1 cellular context compared by ENCODE assay signal in the genomic region with DNA sequence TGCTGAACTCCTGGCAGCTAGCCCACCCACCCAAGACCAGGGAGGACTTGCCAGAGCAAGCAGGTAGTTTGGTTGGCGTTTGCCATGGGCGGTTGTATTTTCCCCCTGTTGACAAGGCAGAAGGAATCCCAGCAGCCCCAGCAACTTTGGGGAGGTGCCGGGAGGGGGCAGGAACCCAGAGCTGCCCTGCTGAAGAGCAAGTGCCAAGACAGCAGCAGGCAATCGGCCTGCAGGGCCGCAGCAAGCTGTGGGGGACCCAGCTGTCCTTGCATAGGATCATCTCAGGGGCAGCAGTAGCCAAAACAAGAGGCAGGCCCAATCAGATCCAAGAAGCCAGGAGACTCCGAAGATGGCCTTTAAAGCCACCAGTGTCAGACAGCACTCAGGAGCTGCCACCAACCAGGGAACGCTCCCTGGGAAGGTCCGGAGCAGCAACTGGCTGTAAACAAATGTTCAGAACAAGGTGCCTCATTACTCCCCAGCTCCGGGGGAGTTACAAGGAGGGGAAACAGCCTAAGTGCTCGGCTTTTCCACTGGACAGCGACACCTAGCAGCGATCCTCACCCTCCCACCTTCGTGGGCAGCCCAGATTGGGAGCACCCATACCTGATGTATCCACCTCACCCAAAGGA.
TF ChIP-seq lines count a peak whose summit lies in the region.

No MANE protein-coding gene starts in this region.

TF ChIP-seq in K562, 482 proteins besides CTCF, POLR2A, EP300 and RAD21 (continued from another document):
- TF ChIP-seq, protein P1, sequence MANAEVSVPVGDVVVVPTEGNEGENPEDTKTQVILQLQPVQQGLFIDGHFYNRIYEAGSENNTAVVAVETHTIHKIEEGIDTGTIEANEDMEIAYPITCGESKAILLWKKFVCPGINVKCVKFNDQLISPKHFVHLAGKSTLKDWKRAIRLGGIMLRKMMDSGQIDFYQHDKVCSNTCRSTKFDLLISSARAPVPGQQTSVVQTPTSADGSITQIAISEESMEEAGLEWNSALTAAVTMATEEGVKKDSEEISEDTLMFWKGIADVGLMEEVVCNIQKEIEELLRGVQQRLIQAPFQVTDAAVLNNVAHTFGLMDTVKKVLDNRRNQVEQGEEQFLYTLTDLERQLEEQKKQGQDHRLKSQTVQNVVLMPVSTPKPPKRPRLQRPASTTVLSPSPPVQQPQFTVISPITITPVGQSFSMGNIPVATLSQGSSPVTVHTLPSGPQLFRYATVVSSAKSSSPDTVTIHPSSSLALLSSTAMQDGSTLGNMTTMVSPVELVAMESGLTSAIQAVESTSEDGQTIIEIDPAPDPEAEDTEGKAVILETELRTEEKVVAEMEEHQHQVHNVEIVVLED (CRISPR knock-in tag; IDR thresholded peaks at IDR 0.05) = no peak
- no peak for TF ChIP-seq NFE2 (IDR thresholded peaks at IDR 0.05; ENCODE audit: low read depth)
- no peak for TF ChIP-seq ZNF134 (CRISPR knock-in tag; conservative IDR thresholded peaks at IDR 0.05)
- TF ChIP-seq ZNF778 (CRISPR knock-in tag; IDR thresholded peaks at IDR 0.05) = no peak
- TF ChIP-seq, protein P2, sequence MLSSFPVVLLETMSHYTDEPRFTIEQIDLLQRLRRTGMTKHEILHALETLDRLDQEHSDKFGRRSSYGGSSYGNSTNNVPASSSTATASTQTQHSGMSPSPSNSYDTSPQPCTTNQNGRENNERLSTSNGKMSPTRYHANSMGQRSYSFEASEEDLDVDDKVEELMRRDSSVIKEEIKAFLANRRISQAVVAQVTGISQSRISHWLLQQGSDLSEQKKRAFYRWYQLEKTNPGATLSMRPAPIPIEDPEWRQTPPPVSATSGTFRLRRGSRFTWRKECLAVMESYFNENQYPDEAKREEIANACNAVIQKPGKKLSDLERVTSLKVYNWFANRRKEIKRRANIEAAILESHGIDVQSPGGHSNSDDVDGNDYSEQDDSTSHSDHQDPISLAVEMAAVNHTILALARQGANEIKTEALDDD (IDR thresholded peaks at IDR 0.05) = no peak
